8 cellular contexts compared by ENCODE assay signal in the genomic region with DNA sequence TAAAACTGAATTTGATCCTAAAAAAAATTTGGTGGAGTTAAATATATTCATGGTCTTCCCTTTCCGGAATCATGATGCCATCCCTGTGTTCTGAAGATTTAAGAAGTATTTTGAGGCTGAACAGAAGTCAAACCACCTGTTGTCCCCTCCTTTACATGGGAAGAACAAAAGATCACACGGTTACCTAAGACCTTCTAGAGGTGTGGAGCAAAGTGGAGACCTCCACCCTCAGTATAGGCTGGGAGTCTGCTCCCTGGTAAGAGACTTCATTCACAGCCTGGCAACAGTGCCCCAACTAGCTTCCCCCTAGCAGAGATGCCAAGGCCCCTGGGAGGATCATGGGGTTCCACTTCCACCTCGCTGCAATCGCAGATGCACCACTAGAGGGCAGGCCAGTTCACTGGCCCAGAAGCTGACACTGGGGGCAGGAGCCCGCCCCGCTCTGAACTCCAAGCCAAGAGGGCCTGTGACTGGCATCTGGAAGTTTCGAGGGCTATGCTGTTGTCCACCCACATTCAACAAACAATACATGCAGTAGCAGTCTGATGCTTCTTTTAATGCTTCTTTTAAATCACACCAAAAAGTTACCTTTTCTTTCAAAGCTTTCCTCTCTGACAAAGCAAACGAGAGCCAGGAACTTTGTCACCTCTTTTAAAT.
DNase-seq lines count a peak whose midpoint lies in the region; ATAC-seq lines count a peak whose summit lies in the region.

No MANE protein-coding gene starts in this region.

- peak; percentile 89 for DNase-seq in DMS 273 (lab: John Stamatoyannopoulos, UW; ENCODE audit: unreplicated experiment)
- no peak for DNase-seq in DMS 273 treated with DMSO at 0.1 percent for 48 hours (lab: John Stamatoyannopoulos, UW)
- peak; percentile 43 for DNase-seq in NCI-H1105 (lab: John Stamatoyannopoulos, UW)
- peak; percentile 68 for DNase-seq in T-helper 9 cell
- peak in 55 of 58 donors; percentile 17 to 92 (median 68) for DNase-seq in anterior cingulate cortex (lab: John Stamatoyannopoulos, UW)
- peak; percentile 72 to 85 for DNase-seq in hippocampal formation (lab: John Stamatoyannopoulos, UW)
- DNase-seq in stimulated activated CD4-positive, alpha-beta T cell treated with anti-CD3 and anti-CD28 coated beads, Interleukin-12 subunit alpha, Interleukin-12 subunit beta, amount 100 ng/mL, for 24 hours (ENCODE audit: low read depth in 2 of 2) = peak; percentile 51 to 72

- ATAC-seq in HG02623 (IDR thresholded peaks at IDR 0.05; ENCODE audit: unreplicated experiment) = peak; percentile 56
